In genomic region chr1:39159224-39160036, GRCh38 we compare ENCODE assay signal across 10 cellular contexts. TPM values are rescaled to one million over a fixed set of nuclear protein-coding genes. Genes with fewer than 3 reads are reported as not detected.
DNase-seq lines count a peak whose midpoint lies in the region; ATAC-seq and TF ChIP-seq lines count a peak whose summit lies in the region.
"Had no signal": no experiment of that assay in that cellular context is flagged by ENCODE, and none has a peak within 500 bp of the region (broad histone marks: within the 10 kb centered on the region; RNA-seq: fewer than 3 reads in every experiment).

No MANE protein-coding gene starts in this region.

- 44% methylated on average over 1 of the region's 1 CpG for WGBS in hepatocyte (ENCODE audit: low lambda C conversion rate, missing lambda C conversion rate)

- H3K9ac ChIP-seq in ES-I3 (ENCODE audit: low read depth, low read length): peak overlapping the region; percentile 54
- no peak overlapping the region for H3K9ac ChIP-seq in rectal smooth muscle tissue (ENCODE audit: low read length)

- no peaks in the 10 kb centered on the region for H3K27me3 ChIP-seq in hepatocyte
- no peaks in the 10 kb centered on the region for H3K27me3 ChIP-seq in rectal smooth muscle tissue (ENCODE audit: control insufficient read depth, insufficient read depth, low read length)

- ATAC-seq in HG02798 (IDR thresholded peaks at IDR 0.05; ENCODE audit: poor library complexity, unreplicated experiment): no peak
- no peak for ATAC-seq in HG03520 (IDR thresholded peaks at IDR 0.05; ENCODE audit: unreplicated experiment)
- ATAC-seq: natural killer cell treated with Interleukin-12 subunit alpha and Interleukin-12 subunit beta and Interleukin-15 and Interleukin-18, amount 100 ng/mL, for 72 hours had no signal

- H3K27ac ChIP-seq in VCaP: peak overlapping the region; percentile 81
- peak overlapping the region; percentile 97 for H3K27ac ChIP-seq in hepatocyte
- peak overlapping the region; percentile 16 for H3K27ac ChIP-seq in rectal smooth muscle tissue (ENCODE audit: low read depth, low read length)

- H3K9me3 ChIP-seq in ES-I3 (ENCODE audit: control insufficient read depth, insufficient read depth, low read length) (no peaks in the 10 kb centered on the region), hepatocyte (ENCODE audit: low read depth) (no peaks in the 10 kb centered on the region)

- H4K20me1 ChIP-seq in hepatocyte (ENCODE audit: insufficient read depth, poor library complexity, severe bottlenecking): no peaks in the 10 kb centered on the region

- H3K9me2 ChIP-seq in hepatocyte (replicated peaks; ENCODE audit: insufficient read depth): no peaks in the 10 kb centered on the region

- TF ChIP-seq CTCF in VCaP (conservative IDR thresholded peaks at IDR 0.05): no peak
- no peak for TF ChIP-seq CTCF in hepatocyte (IDR thresholded peaks at IDR 0.05; ENCODE audit: poor library complexity)

- no peak overlapping the region for H3K4me3 ChIP-seq in hepatocyte
- H3K4me3 ChIP-seq in rectal smooth muscle tissue (ENCODE audit: low read length): peak overlapping the region; percentile 51

- H3K36me3 ChIP-seq in ES-I3 (ENCODE audit: insufficient read depth, low read length) (0 out of 2 replicates have a peak, but pooled peaks cover 3% of the 10 kb centered on the region), hepatocyte (replicated peaks; ENCODE audit: insufficient read depth, low read depth) (no peaks in the 10 kb centered on the region), rectal smooth muscle tissue (ENCODE audit: control insufficient read depth, insufficient read depth, low read length) (no peaks in the 10 kb centered on the region)

- H3K4me2 ChIP-seq in hepatocyte: peak overlapping the region; percentile 71

- H3K4me1 ChIP-seq in ES-I3 (ENCODE audit: insufficient read depth, low read length) (peaks cover 47% of the 10 kb centered on the region), hepatocyte (ENCODE audit: insufficient read depth) (peaks cover 28% of the 10 kb centered on the region), rectal smooth muscle tissue (ENCODE audit: control insufficient read depth, insufficient read depth, low read length) (peaks cover 31% of the 10 kb centered on the region)

- DNase-seq in hepatocyte (ENCODE audit: low spot score): peak; percentile 77
- DNase-seq in cortex of kidney (lab: John Stamatoyannopoulos, UW): no peak
- no peak for DNase-seq in effector CD8-positive, alpha-beta T cell (lab: John Stamatoyannopoulos, UW)
- DNase-seq: NCI-H1092 had no signal

- H2AFZ ChIP-seq in hepatocyte: no peak overlapping the region

- H3K79me2 ChIP-seq in hepatocyte: peaks cover 72% of the 10 kb centered on the region

RNA-seq across cellular contexts. Expression of gene MACF1, which starts 45.1 kb away (rescaled TPM):
- 136 TPM in 2 replicates for total RNA-seq in hepatocyte
- polyA plus RNA-seq in hepatocyte: 47.1 and 60.1 TPM in 2 replicates

Comparison
In these comparisons a context has a peak if more than half of its experiments do, and no peak if none do; other contexts are left out.
1. H3K27ac ChIP-seq: peak in every context shown above with its lines; median percentile 97 in hepatocyte; 81 in VCaP; 16 in rectal smooth muscle tissue.